In genomic region chr13:109412232-109412935, GRCh38 we compare ENCODE assay signal across 9 cellular contexts.
A peak's percentile ranks its signal among the peaks of the same experiment; 100 is the strongest.
DNase-seq lines count a peak whose midpoint lies in the region; ATAC-seq and TF ChIP-seq lines count a peak whose summit lies in the region.
"Had no signal": no experiment of that assay in that cellular context is flagged by ENCODE, and none has a peak within 500 bp of the region (broad histone marks: within the 10 kb centered on the region; RNA-seq: fewer than 3 reads in every experiment).

No MANE protein-coding gene starts in this region.

- peak overlapping the region; percentile 90 for H3K27ac ChIP-seq in WERI-Rb-1
- no peak overlapping the region for H3K27ac ChIP-seq in iPS-20b (ENCODE audit: low read length)
- H3K27ac ChIP-seq in thyroid gland, result no peak overlapping the region

- TF ChIP-seq CTCF in WERI-Rb-1 (IDR thresholded peaks at IDR 0.05; ENCODE audit: low read depth, low read length), result no peak
- TF ChIP-seq CTCF in thyroid gland (IDR thresholded peaks at IDR 0.05), result no peak

- no peaks in the 10 kb centered on the region for H3K9me3 ChIP-seq in WERI-Rb-1 (ENCODE audit: severe bottlenecking)
- H3K9me3 ChIP-seq in iPS-20b (ENCODE audit: insufficient read depth, low read depth, low read length), result no peaks in the 10 kb centered on the region
- no peaks in the 10 kb centered on the region for H3K9me3 ChIP-seq in thyroid gland

- no peak overlapping the region for H3K4me3 Mint-ChIP-seq in activated CD4-positive, alpha-beta T cell treated with anti-CD3 and anti-CD28 coated beads for 36 hours
- H3K4me3 Mint-ChIP-seq: activated B cell treated with CpG ODN at 0.5 μM for 24 hours had no signal

- peaks cover 15% of the 10 kb centered on the region for H3K27me3 Mint-ChIP-seq in activated CD4-positive, alpha-beta T cell treated with anti-CD3 and anti-CD28 coated beads for 36 hours
- H3K27me3 Mint-ChIP-seq: activated B cell treated with CpG ODN at 0.5 μM for 24 hours had no signal

- H3K9ac ChIP-seq in iPS-20b (ENCODE audit: low read depth, low read length), result peak overlapping the region; percentile 59; the same call in 1 of the 2 replicates

- H3K9me3 Mint-ChIP-seq in activated CD4-positive, alpha-beta T cell treated with anti-CD3 and anti-CD28 coated beads for 36 hours (ENCODE audit: low read depth), result no peaks in the 10 kb centered on the region
- H3K9me3 Mint-ChIP-seq: activated B cell treated with CpG ODN at 0.5 μM for 24 hours had no signal

- CTCF ChIA-PET in activated CD4-positive, alpha-beta T cell treated with anti-CD3 and anti-CD28 coated beads for 36 hours (lab: Charles Lee), result no interaction called here

- H3K4me3 ChIP-seq in WERI-Rb-1 (ENCODE audit: low read depth, low read length) (peak overlapping the region; percentile 36), iPS-20b (ENCODE audit: low read length) (peak overlapping the region; percentile 34; the same call in 1 of the 2 replicates), thyroid gland (replicated peaks in 1 of 3) (no peak overlapping the region)

- ATAC-seq in HG03457 (IDR thresholded peaks at IDR 0.05; ENCODE audit: unreplicated experiment), result no peak
- no peak for ATAC-seq in activated CD4-positive, alpha-beta T cell treated with anti-CD3 and anti-CD28 coated beads for 36 hours

- peak; percentile 36 for DNase-seq in AG08396 (ENCODE audit: low spot score)
- peak; percentile 91 to 97 (median 95) for DNase-seq in NCI-H1417 (lab: John Stamatoyannopoulos, UW)
- DNase-seq in WERI-Rb-1, result peak; percentile 97
- peak; percentile 20 to 40 for DNase-seq in thyroid gland
- DNase-seq in activated CD4-positive, alpha-beta T cell treated with anti-CD3 and anti-CD28 coated beads for 36 hours, result no peak
- no peak for DNase-seq in central memory CD4-positive, alpha-beta T cell
- DNase-seq: activated B cell treated with CpG ODN at 0.5 μM for 24 hours had no signal

- POLR2A ChIA-PET in activated CD4-positive, alpha-beta T cell treated with anti-CD3 and anti-CD28 coated beads for 36 hours (lab: Charles Lee), result no interaction called here

- peaks cover 3% of the 10 kb centered on the region; the same call in 1 of the 2 replicates for H3K4me1 ChIP-seq in iPS-20b (ENCODE audit: insufficient read depth, low read length)
- peaks cover 0 to 6% of the 10 kb centered on the region in 2 donors for H3K4me1 ChIP-seq in thyroid gland

- H3K27ac Mint-ChIP-seq in activated CD4-positive, alpha-beta T cell treated with anti-CD3 and anti-CD28 coated beads for 36 hours, result no peak overlapping the region
- H3K27ac Mint-ChIP-seq: activated B cell treated with CpG ODN at 0.5 μM for 24 hours had no signal

- H3K36me3 ChIP-seq in WERI-Rb-1 (no peaks in the 10 kb centered on the region), iPS-20b (ENCODE audit: insufficient read depth, low read depth, low read length) (no peaks in the 10 kb centered on the region), thyroid gland (no peaks in the 10 kb centered on the region)

- no peaks in the 10 kb centered on the region for H3K4me1 Mint-ChIP-seq in activated CD4-positive, alpha-beta T cell treated with anti-CD3 and anti-CD28 coated beads for 36 hours
- H3K4me1 Mint-ChIP-seq: activated B cell treated with CpG ODN at 0.5 μM for 24 hours had no signal

- no peak for TF ChIP-seq POLR2A in thyroid gland (IDR thresholded peaks at IDR 0.05)

- no peaks in the 10 kb centered on the region for H3K36me3 Mint-ChIP-seq in activated CD4-positive, alpha-beta T cell treated with anti-CD3 and anti-CD28 coated beads for 36 hours (ENCODE audit: low read depth)

- WGBS in thyroid gland, 2 donors, result 19 to 29% methylated on average over 15 of the region's 15 CpGs

- H3K27me3 ChIP-seq in WERI-Rb-1 (ENCODE audit: insufficient read depth, low read depth, severe bottlenecking) (no peaks in the 10 kb centered on the region), iPS-20b (ENCODE audit: insufficient read depth, low read length) (no peaks in the 10 kb centered on the region), thyroid gland (no peaks in the 10 kb centered on the region)

- intact Hi-C loops in thyroid gland (cut with DNase I), result no loop called here
- intact Hi-C loops in activated CD4-positive, alpha-beta T cell treated with anti-CD3 and anti-CD28 coated beads for 36 hours (cut with DNase I, micrococcal nuclease), result no loop called here

Comparison
In these comparisons a context has a peak if more than half of its experiments do, and no peak if none do; other contexts are left out.
1. DNase-seq: peak in AG08396 (single experiment), NCI-H1417 (3 of 3), WERI-Rb-1 (single experiment) and thyroid gland (2 of 2); none in activated CD4-positive, alpha-beta T cell treated with anti-CD3 and anti-CD28 coated beads for 36 hours (single experiment) and central memory CD4-positive, alpha-beta T cell (single experiment).
2. H3K4me3 ChIP-seq: peak in WERI-Rb-1 (single experiment) and iPS-20b (single experiment); none in thyroid gland (0 of 3).